Comparison of ENCODE assay signal across 24 cellular contexts in the genomic region with DNA sequence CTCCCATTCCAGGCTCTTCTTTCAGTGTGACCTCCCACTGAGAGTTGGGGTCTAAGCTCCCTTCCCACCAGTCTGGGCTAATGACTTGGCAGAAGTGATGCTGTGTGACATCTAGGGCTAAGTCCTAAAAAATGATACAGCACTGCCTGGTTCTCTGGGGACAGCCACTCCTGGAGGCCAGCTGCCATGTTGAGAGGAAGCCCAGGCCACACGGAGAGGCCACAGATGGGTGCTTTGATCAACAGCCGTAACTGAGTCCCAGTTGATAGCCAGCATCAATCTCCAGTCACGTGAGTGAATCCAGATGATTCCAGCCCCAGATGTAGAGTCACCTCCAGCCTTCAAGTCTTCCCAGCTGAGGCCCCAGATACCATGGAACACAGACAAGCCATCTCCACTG. TPM values are rescaled to one million over a fixed set of nuclear protein-coding genes. Genes with fewer than 3 reads are reported as not detected.
DNase-seq lines count a peak whose midpoint lies in the region; ATAC-seq and TF ChIP-seq lines count a peak whose summit lies in the region.
"Had no signal": no experiment of that assay in that cellular context is flagged by ENCODE, and none has a peak within 500 bp of the region (broad histone marks: within the 10 kb centered on the region; RNA-seq: fewer than 3 reads in every experiment).

No MANE protein-coding gene starts in this region.

- H3K9me3 Mint-ChIP-seq in CD4-positive, CD25-positive, alpha-beta regulatory T cell, result peaks cover 0 to 14% (median 2%) of the 10 kb centered on the region in 7 donors
- peaks cover 0 to 14% (median 7%) of the 10 kb centered on the region in 11 donors for H3K9me3 Mint-ChIP-seq in naive thymus-derived CD4-positive, alpha-beta T cell

- H3K27ac ChIP-seq in BLaER1, result peak overlapping the region; percentile 90
- no peak overlapping the region for H3K27ac ChIP-seq in CD4-positive, CD25-positive, alpha-beta regulatory T cell (ENCODE audit: insufficient read depth, low read length, poor library complexity, severe bottlenecking)
- no peak overlapping the region for H3K27ac ChIP-seq in RWPE2 (ENCODE audit: poor library complexity, severe bottlenecking)
- no peak overlapping the region for H3K27ac ChIP-seq in mesendoderm (ENCODE audit: low read depth, low read length)
- H3K27ac ChIP-seq in naive thymus-derived CD4-positive, alpha-beta T cell (ENCODE audit: low read depth, low read length), result no peak overlapping the region
- H3K27ac ChIP-seq: A549, C4-2B, GM23248 had no signal

- H2BK120ac ChIP-seq in mesendoderm (ENCODE audit: low read depth, low read length), result no peak overlapping the region

- H3K4me2 ChIP-seq in BLaER1 (peak overlapping the region; percentile 83), mesendoderm (ENCODE audit: low read length) (no peak overlapping the region)
- H3K4me2 ChIP-seq: A549 had no signal

- H3K27me3 Mint-ChIP-seq in CD4-positive, CD25-positive, alpha-beta regulatory T cell, result no peaks in the 10 kb centered on the region
- peaks cover 0 to 2% (median 0%) of the 10 kb centered on the region in 5 donors for H3K27me3 Mint-ChIP-seq in naive thymus-derived CD4-positive, alpha-beta T cell
- H3K27me3 Mint-ChIP-seq: CD4-positive, alpha-beta T cell; CD8-positive, alpha-beta memory T cell had no signal

- no peak overlapping the region for H3K56ac ChIP-seq in mesendoderm (ENCODE audit: low read length)

- CTCF ChIA-PET in naive thymus-derived CD4-positive, alpha-beta T cell (lab: Charles Lee), result interaction anchor here (0.6 to 0.9 kb wide), 2 partner anchors 65 to 123 kb away, joined by 3 to 4 read pairs; no protein-coding TSS in a partner anchor

- H3K9ac ChIP-seq in BLaER1 (peak overlapping the region; percentile 59; the same call in 1 of the 2 replicates), mesendoderm (ENCODE audit: low read length) (no peak overlapping the region)
- H3K9ac ChIP-seq: GM23248 had no signal

- no peaks in the 10 kb centered on the region for H4K20me1 ChIP-seq in BLaER1

- H3K18ac ChIP-seq in mesendoderm (ENCODE audit: low read length), result no peak overlapping the region

- H2BK15ac ChIP-seq in mesendoderm (replicated peaks; ENCODE audit: low read depth), result no peak overlapping the region

- no peaks in the 10 kb centered on the region for H3K36me3 Mint-ChIP-seq in CD4-positive, CD25-positive, alpha-beta regulatory T cell
- peaks cover 3 to 13% (median 8%) of the 10 kb centered on the region in 5 donors for H3K36me3 Mint-ChIP-seq in naive thymus-derived CD4-positive, alpha-beta T cell

- H3K79me1 ChIP-seq in mesendoderm (ENCODE audit: low read length), result no peaks in the 10 kb centered on the region

- H3K27ac Mint-ChIP-seq in CD4-positive, CD25-positive, alpha-beta regulatory T cell, result peak overlapping the region in 2 of 3 donors; percentile 47 to 67
- H3K27ac Mint-ChIP-seq in naive thymus-derived CD4-positive, alpha-beta T cell, result no peak overlapping the region

- peaks cover 0 to 30% (median 13%) of the 10 kb centered on the region in 4 donors for H3K4me1 Mint-ChIP-seq in CD4-positive, CD25-positive, alpha-beta regulatory T cell
- peaks cover 6 to 59% (median 47%) of the 10 kb centered on the region in 7 donors for H3K4me1 Mint-ChIP-seq in naive thymus-derived CD4-positive, alpha-beta T cell

- H3K4ac ChIP-seq in mesendoderm (ENCODE audit: low read depth, low read length), result peak overlapping the region; percentile 37

- no peak for DNase-seq in CD4-positive, CD25-positive, alpha-beta regulatory T cell
- DNase-seq in RWPE2 (ENCODE audit: low spot score), result peak; percentile 56
- no peak for DNase-seq in mesendoderm
- DNase-seq in naive thymus-derived CD4-positive, alpha-beta T cell, result no peak
- DNase-seq in activated CD4-positive, alpha-beta T cell treated with anti-CD3 and anti-CD28 coated beads for 4 hours, result no peak
- no peak for DNase-seq in NCI-H82 (lab: John Stamatoyannopoulos, UW)
- DNase-seq: 8988T; ACHN; AML-193; BE2C; CD4-positive, alpha-beta T cell; DMS 273 treated with DMSO at 0.1 percent for 48 hours; DMS79; EL; GDM1; GM23248; H7; HCEC 1CT had no signal

- H4K8ac ChIP-seq in mesendoderm (ENCODE audit: low read depth, low read length), result no peak overlapping the region

- no peaks in the 10 kb centered on the region for H3K79me2 ChIP-seq in mesendoderm (ENCODE audit: control insufficient read depth, insufficient read depth, low read length)

- intact Hi-C loops in naive thymus-derived CD4-positive, alpha-beta T cell (cut with micrococcal nuclease), result loop anchor here in 1 of 2 donors (10.0 kb wide), 1 partner anchor 46 kb away; no protein-coding TSS in a partner anchor

- WGBS in mesendoderm (ENCODE audit: extremely low coverage, insufficient coverage, low lambda C conversion rate), result no CpG with 5 or more reads among the region's 3 CpGs

- TF ChIP-seq CTCF in RWPE2 (IDR thresholded peaks at IDR 0.05; ENCODE audit: poor library complexity, severe bottlenecking), result no peak

- H3K4me3 ChIP-seq in BLaER1, result no peak overlapping the region
- H3K4me3 ChIP-seq in CD4-positive, CD25-positive, alpha-beta regulatory T cell (ENCODE audit: low read depth, low read length), result no peak overlapping the region
- no peak overlapping the region for H3K4me3 ChIP-seq in RWPE2 (ENCODE audit: severe bottlenecking)
- H3K4me3 ChIP-seq in mesendoderm (ENCODE audit: low read length), result no peak overlapping the region
- no peak overlapping the region for H3K4me3 ChIP-seq in naive thymus-derived CD4-positive, alpha-beta T cell (ENCODE audit: low read length)
- H3K4me3 ChIP-seq: A549, GM12878, GM23248 had no signal

- no peak overlapping the region for H3K23ac ChIP-seq in mesendoderm (ENCODE audit: low read length)

- H4K5ac ChIP-seq in mesendoderm (ENCODE audit: low read length), result no peak overlapping the region

- H3K9me3 ChIP-seq in BLaER1 (peaks cover 11% of the 10 kb centered on the region), RWPE2 (ENCODE audit: severe bottlenecking) (no peaks in the 10 kb centered on the region)
- H3K9me3 ChIP-seq in CD4-positive, CD25-positive, alpha-beta regulatory T cell (ENCODE audit: control insufficient read depth in 2 of 2, low read length in 2 of 2), result peaks cover 5 to 8% of the 10 kb centered on the region in 2 experiments
- peaks cover 0 to 2% (median 0%) of the 10 kb centered on the region in 3 experiments for H3K9me3 ChIP-seq in naive thymus-derived CD4-positive, alpha-beta T cell (ENCODE audit: control insufficient read depth in 2 of 3, low read length in 3 of 3)
- H3K9me3 ChIP-seq: BE2C had no signal

- POLR2A ChIA-PET in naive thymus-derived CD4-positive, alpha-beta T cell (lab: Charles Lee), result interaction anchor here (1.1 to 2.6 kb wide), 4 partner anchors 14 to 23 kb away, joined by 3 to 14 read pairs (median 8); no protein-coding TSS in a partner anchor

- H3K27me3 ChIP-seq in BLaER1 (no peaks in the 10 kb centered on the region), RWPE2 (ENCODE audit: insufficient read depth, poor library complexity, severe bottlenecking) (peaks cover 7% of the 10 kb centered on the region), mesendoderm (ENCODE audit: insufficient read depth, low read length, poor library complexity) (no peaks in the 10 kb centered on the region)
- H3K27me3 ChIP-seq in CD4-positive, CD25-positive, alpha-beta regulatory T cell (ENCODE audit: control insufficient read depth, insufficient read depth, low read length), result no peaks in the 10 kb centered on the region
- H3K27me3 ChIP-seq in naive thymus-derived CD4-positive, alpha-beta T cell (ENCODE audit: control insufficient read depth in 2 of 2, insufficient read depth in 2 of 2, low read length in 2 of 2), result no peaks in the 10 kb centered on the region
- H3K27me3 ChIP-seq: BE2C had no signal

- ATAC-seq in CD4-positive, CD25-positive, alpha-beta regulatory T cell (ENCODE audit: low read depth in 2 of 2), result no peak
- ATAC-seq in RWPE2 (ENCODE audit: low read depth), result no peak
- no peak for ATAC-seq in naive thymus-derived CD4-positive, alpha-beta T cell
- ATAC-seq: A549, GM12878 had no signal

- H3K4me3 Mint-ChIP-seq in CD4-positive, CD25-positive, alpha-beta regulatory T cell, result no peak overlapping the region
- H3K4me3 Mint-ChIP-seq in naive thymus-derived CD4-positive, alpha-beta T cell, result no peak overlapping the region
- H3K4me3 Mint-ChIP-seq: CD4-positive, alpha-beta T cell; CD8-positive, alpha-beta memory T cell had no signal

- H2BK5ac ChIP-seq in mesendoderm (ENCODE audit: low read length), result no peak overlapping the region

- H3K4me1 ChIP-seq in BLaER1 (peaks cover 74% of the 10 kb centered on the region), RWPE2 (ENCODE audit: insufficient read depth, poor library complexity, severe bottlenecking) (no peaks in the 10 kb centered on the region), mesendoderm (ENCODE audit: control insufficient read depth, low read depth, low read length) (no peaks in the 10 kb centered on the region)
- peaks cover 5% of the 10 kb centered on the region for H3K4me1 ChIP-seq in CD4-positive, CD25-positive, alpha-beta regulatory T cell (ENCODE audit: control insufficient read depth, insufficient read depth, low read length, poor library complexity, severe bottlenecking)
- H3K4me1 ChIP-seq in naive thymus-derived CD4-positive, alpha-beta T cell (ENCODE audit: control insufficient read depth in 2 of 2, insufficient read depth in 2 of 2, low read length in 2 of 2), result peaks cover 0 to 33% of the 10 kb centered on the region in 2 donors
- H3K4me1 ChIP-seq: A549, BE2C had no signal

- no peak overlapping the region for H2AK5ac ChIP-seq in mesendoderm (ENCODE audit: low read length)

- H3K36me3 ChIP-seq in BLaER1 (no peaks in the 10 kb centered on the region), RWPE2 (ENCODE audit: low read depth) (no peaks in the 10 kb centered on the region), mesendoderm (ENCODE audit: control insufficient read depth, insufficient read depth, low read length) (no peaks in the 10 kb centered on the region)
- no peaks in the 10 kb centered on the region for H3K36me3 ChIP-seq in CD4-positive, CD25-positive, alpha-beta regulatory T cell (ENCODE audit: control insufficient read depth, insufficient read depth, low read length)
- no peaks in the 10 kb centered on the region for H3K36me3 ChIP-seq in naive thymus-derived CD4-positive, alpha-beta T cell (ENCODE audit: control insufficient read depth in 2 of 3, insufficient read depth in 3 of 3, low read length in 3 of 3)
- H3K36me3 ChIP-seq: BE2C had no signal

RNA-seq across cellular contexts. Expression of gene SUN5, which starts 13.8 kb away (rescaled TPM):
- not detected for total RNA-seq in CD4-positive, CD25-positive, alpha-beta regulatory T cell
- not detected for polyA plus RNA-seq in CD4-positive, CD25-positive, alpha-beta regulatory T cell
- not detected for polyA plus RNA-seq in mesendoderm (2013, experiment 1 of 2)
- polyA plus RNA-seq in mesendoderm (2013, experiment 2 of 2), result not detected
- total RNA-seq in naive thymus-derived CD4-positive, alpha-beta T cell, result not detected
- not detected for polyA plus RNA-seq in naive thymus-derived CD4-positive, alpha-beta T cell
- total RNA-seq: CD4-positive, alpha-beta T cell; CD8-positive, alpha-beta memory T cell; GM12878; GM23248; H1; H7 had no signal
- polyA plus RNA-seq: A549; CD8-positive, alpha-beta memory T cell; GM12878; GM23248; H1 had no signal

RNA-seq across cellular contexts. Expression of gene BPIFB2, which starts 17.1 kb away (rescaled TPM):
- not detected for total RNA-seq in CD4-positive, CD25-positive, alpha-beta regulatory T cell
- not detected for polyA plus RNA-seq in CD4-positive, CD25-positive, alpha-beta regulatory T cell
- polyA plus RNA-seq in mesendoderm (2013, experiment 1 of 2), result 0.10 TPM
- 0.11 TPM for polyA plus RNA-seq in mesendoderm (2013, experiment 2 of 2)
- total RNA-seq in naive thymus-derived CD4-positive, alpha-beta T cell, result not detected
- not detected for polyA plus RNA-seq in naive thymus-derived CD4-positive, alpha-beta T cell
- total RNA-seq: CD4-positive, alpha-beta T cell; CD8-positive, alpha-beta memory T cell; GM12878; GM23248; H1; H7 had no signal
- polyA plus RNA-seq: A549; CD8-positive, alpha-beta memory T cell; GM12878; GM23248; H1 had no signal

RNA-seq across cellular contexts. Expression of gene BPIFB6, which starts 41.0 kb away (rescaled TPM):
- not detected for total RNA-seq in CD4-positive, CD25-positive, alpha-beta regulatory T cell
- not detected for polyA plus RNA-seq in CD4-positive, CD25-positive, alpha-beta regulatory T cell
- not detected for polyA plus RNA-seq in mesendoderm (2013, experiment 1 of 2)
- not detected for polyA plus RNA-seq in mesendoderm (2013, experiment 2 of 2)
- not detected for total RNA-seq in naive thymus-derived CD4-positive, alpha-beta T cell
- not detected for polyA plus RNA-seq in naive thymus-derived CD4-positive, alpha-beta T cell
- total RNA-seq: CD4-positive, alpha-beta T cell; CD8-positive, alpha-beta memory T cell; GM12878; GM23248; H1; H7 had no signal
- polyA plus RNA-seq: A549; CD8-positive, alpha-beta memory T cell; GM12878; GM23248; H1 had no signal

Comparison
In these comparisons a context has a peak if more than half of its experiments do, and no peak if none do; other contexts are left out.
1. H3K27ac Mint-ChIP-seq: peak in CD4-positive, CD25-positive, alpha-beta regulatory T cell (2 of 3); none in naive thymus-derived CD4-positive, alpha-beta T cell (0 of 9).